ENCODE assay signal across 1 cellular context in the genomic region with DNA sequence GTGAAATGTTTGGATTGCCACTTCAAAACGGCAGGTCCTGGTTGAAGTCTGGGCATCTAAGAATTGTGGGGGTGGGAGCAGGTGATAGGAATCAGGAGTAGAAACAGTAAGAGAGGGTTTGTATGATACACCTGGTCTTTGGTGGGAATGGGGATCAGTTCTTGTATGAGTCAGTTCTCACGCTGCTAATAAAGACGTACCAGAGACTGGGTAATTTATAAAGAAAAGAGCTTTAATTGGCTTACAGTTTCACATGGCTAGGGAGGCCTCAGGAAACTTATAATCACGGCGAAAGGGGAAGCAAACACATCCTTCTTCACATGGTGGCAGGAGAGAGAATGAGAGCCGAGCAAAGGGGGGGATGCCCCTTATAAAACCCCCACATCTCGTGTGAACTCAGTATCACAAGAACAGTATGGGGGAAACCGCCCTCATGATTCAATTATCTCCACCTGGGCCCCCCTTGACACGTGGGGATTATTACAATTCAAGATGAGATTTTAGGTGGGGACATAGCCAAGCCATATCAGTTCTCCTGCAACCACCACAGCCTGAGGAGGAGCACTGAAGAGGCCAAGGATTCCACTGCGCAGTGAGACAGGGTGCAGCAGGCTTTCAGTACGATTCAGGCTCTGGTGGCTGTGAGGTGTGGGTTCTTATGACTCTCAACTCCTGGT.
TF ChIP-seq lines count a peak whose summit lies in the region.

No MANE protein-coding gene starts in this region.

TF ChIP-seq in GM12878, 131 proteins besides CTCF, POLR2A, EP300 and RAD21 (continued from another document):
- TF ChIP-seq, protein P1, sequence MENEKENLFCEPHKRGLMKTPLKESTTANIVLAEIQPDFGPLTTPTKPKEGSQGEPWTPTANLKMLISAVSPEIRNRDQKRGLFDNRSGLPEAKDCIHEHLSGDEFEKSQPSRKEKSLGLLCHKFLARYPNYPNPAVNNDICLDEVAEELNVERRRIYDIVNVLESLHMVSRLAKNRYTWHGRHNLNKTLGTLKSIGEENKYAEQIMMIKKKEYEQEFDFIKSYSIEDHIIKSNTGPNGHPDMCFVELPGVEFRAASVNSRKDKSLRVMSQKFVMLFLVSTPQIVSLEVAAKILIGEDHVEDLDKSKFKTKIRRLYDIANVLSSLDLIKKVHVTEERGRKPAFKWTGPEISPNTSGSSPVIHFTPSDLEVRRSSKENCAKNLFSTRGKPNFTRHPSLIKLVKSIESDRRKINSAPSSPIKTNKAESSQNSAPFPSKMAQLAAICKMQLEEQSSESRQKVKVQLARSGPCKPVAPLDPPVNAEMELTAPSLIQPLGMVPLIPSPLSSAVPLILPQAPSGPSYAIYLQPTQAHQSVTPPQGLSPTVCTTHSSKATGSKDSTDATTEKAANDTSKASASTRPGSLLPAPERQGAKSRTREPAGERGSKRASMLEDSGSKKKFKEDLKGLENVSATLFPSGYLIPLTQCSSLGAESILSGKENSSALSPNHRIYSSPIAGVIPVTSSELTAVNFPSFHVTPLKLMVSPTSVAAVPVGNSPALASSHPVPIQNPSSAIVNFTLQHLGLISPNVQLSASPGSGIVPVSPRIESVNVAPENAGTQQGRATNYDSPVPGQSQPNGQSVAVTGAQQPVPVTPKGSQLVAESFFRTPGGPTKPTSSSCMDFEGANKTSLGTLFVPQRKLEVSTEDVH (IDR thresholded peaks at IDR 0.05; ENCODE audit: low read depth, partially characterized antibody), result no peak
- TF ChIP-seq JUNB (IDR thresholded peaks at IDR 0.05) (peak; percentile 83), RELA (IDR thresholded peaks at IDR 0.05; ENCODE audit: borderline replicate concordance, partially characterized antibody) (peak; percentile 28), RFX5 (IDR thresholded peaks at IDR 0.05; ENCODE audit: low read depth, low read length) (no peak), E2F4 (IDR thresholded peaks at IDR 0.05; ENCODE audit: low read depth, low read length) (no peak), IKZF1 (conservative IDR thresholded peaks at IDR 0.05) (peak; percentile 74), CHD2 (IDR thresholded peaks at IDR 0.05; ENCODE audit: borderline replicate concordance, low read depth, low read length) (peak; percentile 45; the same call in 1 of the 2 replicates), IKZF2 (IDR thresholded peaks at IDR 0.05) (peak; percentile 83; a peak in 3 of 4 replicates), MEF2A (IDR thresholded peaks at IDR 0.05; ENCODE audit: insufficient read depth, low read depth, low read length) (no peak; the same call in 1 of the 2 replicates), FOS (IDR thresholded peaks at IDR 0.05; ENCODE audit: borderline replicate concordance, extremely low read depth, insufficient read length) (no peak), ZNF622 (IDR thresholded peaks at IDR 0.05) (no peak), PAX5 (IDR thresholded peaks at IDR 0.05; ENCODE audit: borderline replicate concordance, low read depth, low read length) (peak; percentile 8; the same call in 1 of the 2 replicates), NKRF (conservative IDR thresholded peaks at IDR 0.05) (no peak), BMI1 (IDR thresholded peaks at IDR 0.05; ENCODE audit: borderline replicate concordance) (no peak), NFIC (IDR thresholded peaks at IDR 0.05; ENCODE audit: low read depth, low read length) (peak; percentile 89), SREBF1 (IDR thresholded peaks at IDR 0.05; ENCODE audit: low read length) (no peak), BCL11A (IDR thresholded peaks at IDR 0.05; ENCODE audit: low read depth, low read length) (peak; percentile 56; the same call in 1 of the 2 replicates), HDGF (IDR thresholded peaks at IDR 0.05) (no peak), SMC3 (IDR thresholded peaks at IDR 0.05; ENCODE audit: borderline replicate concordance, low read length) (no peak), ATF7 (IDR thresholded peaks at IDR 0.05; ENCODE audit: low read depth) (peak; percentile 57), FOXK2 (IDR thresholded peaks at IDR 0.05) (no peak), NR2C1 (IDR thresholded peaks at IDR 0.05) (no peak), LARP7 (IDR thresholded peaks at IDR 0.05) (0 out of 2 replicates have a peak, but pooled peaks have one; percentile 17), IRF4 (IDR thresholded peaks at IDR 0.05; ENCODE audit: low read depth, low read length) (peak; percentile 76), SUPT20H (IDR thresholded peaks at IDR 0.05; ENCODE audit: borderline replicate concordance, control insufficient read depth, low read depth, low read length) (no peak), ZSCAN29 (IDR thresholded peaks at IDR 0.05) (no peak), ZNF207 (IDR thresholded peaks at IDR 0.05; ENCODE audit: borderline replicate concordance) (peak; percentile 63; the same call in 1 of the 2 replicates), STAT1 (conservative IDR thresholded peaks at IDR 0.05) (no peak)
- TF ChIP-seq, protein P2, sequence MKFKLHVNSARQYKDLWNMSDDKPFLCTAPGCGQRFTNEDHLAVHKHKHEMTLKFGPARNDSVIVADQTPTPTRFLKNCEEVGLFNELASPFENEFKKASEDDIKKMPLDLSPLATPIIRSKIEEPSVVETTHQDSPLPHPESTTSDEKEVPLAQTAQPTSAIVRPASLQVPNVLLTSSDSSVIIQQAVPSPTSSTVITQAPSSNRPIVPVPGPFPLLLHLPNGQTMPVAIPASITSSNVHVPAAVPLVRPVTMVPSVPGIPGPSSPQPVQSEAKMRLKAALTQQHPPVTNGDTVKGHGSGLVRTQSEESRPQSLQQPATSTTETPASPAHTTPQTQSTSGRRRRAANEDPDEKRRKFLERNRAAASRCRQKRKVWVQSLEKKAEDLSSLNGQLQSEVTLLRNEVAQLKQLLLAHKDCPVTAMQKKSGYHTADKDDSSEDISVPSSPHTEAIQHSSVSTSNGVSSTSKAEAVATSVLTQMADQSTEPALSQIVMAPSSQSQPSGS (IDR thresholded peaks at IDR 0.05; ENCODE audit: low read length), result peak; percentile 97
- TF ChIP-seq, protein P3, sequence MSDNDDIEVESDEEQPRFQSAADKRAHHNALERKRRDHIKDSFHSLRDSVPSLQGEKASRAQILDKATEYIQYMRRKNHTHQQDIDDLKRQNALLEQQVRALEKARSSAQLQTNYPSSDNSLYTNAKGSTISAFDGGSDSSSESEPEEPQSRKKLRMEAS (IDR thresholded peaks at IDR 0.05; ENCODE audit: low read depth, low read length), result no peak
- TF ChIP-seq, protein P4, sequence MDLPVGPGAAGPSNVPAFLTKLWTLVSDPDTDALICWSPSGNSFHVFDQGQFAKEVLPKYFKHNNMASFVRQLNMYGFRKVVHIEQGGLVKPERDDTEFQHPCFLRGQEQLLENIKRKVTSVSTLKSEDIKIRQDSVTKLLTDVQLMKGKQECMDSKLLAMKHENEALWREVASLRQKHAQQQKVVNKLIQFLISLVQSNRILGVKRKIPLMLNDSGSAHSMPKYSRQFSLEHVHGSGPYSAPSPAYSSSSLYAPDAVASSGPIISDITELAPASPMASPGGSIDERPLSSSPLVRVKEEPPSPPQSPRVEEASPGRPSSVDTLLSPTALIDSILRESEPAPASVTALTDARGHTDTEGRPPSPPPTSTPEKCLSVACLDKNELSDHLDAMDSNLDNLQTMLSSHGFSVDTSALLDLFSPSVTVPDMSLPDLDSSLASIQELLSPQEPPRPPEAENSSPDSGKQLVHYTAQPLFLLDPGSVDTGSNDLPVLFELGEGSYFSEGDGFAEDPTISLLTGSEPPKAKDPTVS (IDR thresholded peaks at IDR 0.05; ENCODE audit: low read depth, low read length), result no peak
- TF ChIP-seq, protein P5, sequence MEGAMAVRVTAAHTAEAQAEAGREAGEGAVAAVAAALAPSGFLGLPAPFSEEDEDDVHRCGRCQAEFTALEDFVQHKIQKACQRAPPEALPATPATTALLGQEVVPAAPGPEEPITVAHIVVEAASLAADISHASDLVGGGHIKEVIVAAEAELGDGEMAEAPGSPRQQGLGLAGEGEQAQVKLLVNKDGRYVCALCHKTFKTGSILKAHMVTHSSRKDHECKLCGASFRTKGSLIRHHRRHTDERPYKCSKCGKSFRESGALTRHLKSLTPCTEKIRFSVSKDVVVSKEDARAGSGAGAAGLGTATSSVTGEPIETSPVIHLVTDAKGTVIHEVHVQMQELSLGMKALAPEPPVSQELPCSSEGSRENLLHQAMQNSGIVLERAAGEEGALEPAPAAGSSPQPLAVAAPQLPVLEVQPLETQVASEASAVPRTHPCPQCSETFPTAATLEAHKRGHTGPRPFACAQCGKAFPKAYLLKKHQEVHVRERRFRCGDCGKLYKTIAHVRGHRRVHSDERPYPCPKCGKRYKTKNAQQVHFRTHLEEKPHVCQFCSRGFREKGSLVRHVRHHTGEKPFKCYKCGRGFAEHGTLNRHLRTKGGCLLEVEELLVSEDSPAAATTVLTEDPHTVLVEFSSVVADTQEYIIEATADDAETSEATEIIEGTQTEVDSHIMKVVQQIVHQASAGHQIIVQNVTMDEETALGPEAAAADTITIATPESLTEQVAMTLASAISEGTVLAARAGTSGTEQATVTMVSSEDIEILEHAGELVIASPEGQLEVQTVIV (IDR thresholded peaks at IDR 0.05; ENCODE audit: borderline replicate concordance, partially characterized antibody), result no peak
TF ChIP-seq in GM12878: peak in this region for 57.
